Comparison of ENCODE assay signal across 1 cellular context in the genomic region with DNA sequence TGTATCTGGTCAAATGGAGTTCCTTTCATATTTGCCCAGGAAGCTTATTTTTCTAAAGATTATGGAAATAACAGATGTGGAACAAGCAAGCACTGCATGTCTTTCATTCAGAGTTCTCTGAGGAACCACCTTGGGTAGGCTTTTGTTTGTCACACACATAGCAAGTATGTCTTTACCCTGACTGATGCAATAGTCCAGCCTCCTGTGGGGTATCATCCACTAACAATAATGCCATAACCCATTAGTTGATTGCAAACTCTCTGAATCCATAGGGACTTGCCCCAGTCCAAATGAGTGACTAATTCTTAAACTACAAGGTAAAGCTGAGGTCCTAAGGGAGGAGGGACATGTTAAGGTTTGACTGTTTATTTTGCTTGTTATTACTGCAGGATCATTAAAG.
TF ChIP-seq lines count a peak whose summit lies in the region.

No MANE protein-coding gene starts in this region.

TF ChIP-seq in K562, 482 proteins besides CTCF, POLR2A, EP300 and RAD21 (continued from another document):
- TF ChIP-seq, protein P1, sequence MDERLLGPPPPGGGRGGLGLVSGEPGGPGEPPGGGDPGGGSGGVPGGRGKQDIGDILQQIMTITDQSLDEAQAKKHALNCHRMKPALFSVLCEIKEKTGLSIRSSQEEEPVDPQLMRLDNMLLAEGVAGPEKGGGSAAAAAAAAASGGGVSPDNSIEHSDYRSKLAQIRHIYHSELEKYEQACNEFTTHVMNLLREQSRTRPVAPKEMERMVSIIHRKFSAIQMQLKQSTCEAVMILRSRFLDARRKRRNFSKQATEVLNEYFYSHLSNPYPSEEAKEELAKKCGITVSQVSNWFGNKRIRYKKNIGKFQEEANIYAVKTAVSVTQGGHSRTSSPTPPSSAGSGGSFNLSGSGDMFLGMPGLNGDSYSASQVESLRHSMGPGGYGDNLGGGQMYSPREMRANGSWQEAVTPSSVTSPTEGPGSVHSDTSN (CRISPR knock-in tag; IDR thresholded peaks at IDR 0.05; ENCODE audit: low read depth): no peak
- TF ChIP-seq, protein P1 (tag; conservative IDR thresholded peaks at IDR 0.05; ENCODE audit: low read depth): no peak
- TF ChIP-seq CEBPG (CRISPR knock-in tag; IDR thresholded peaks at IDR 0.05): peak; percentile 84
- peak; percentile 41 to 86 for TF ChIP-seq CEBPG (tag; conservative IDR thresholded peaks at IDR 0.05 in 1 of 2, IDR thresholded peaks at IDR 0.05 in 1 of 2)
- TF ChIP-seq ZNF589 (CRISPR knock-in tag; IDR thresholded peaks at IDR 0.05; ENCODE audit: low read depth): peak; percentile 77; the same call in 1 of the 2 replicates
- TF ChIP-seq, protein P2, sequence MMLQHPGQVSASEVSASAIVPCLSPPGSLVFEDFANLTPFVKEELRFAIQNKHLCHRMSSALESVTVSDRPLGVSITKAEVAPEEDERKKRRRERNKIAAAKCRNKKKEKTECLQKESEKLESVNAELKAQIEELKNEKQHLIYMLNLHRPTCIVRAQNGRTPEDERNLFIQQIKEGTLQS (IDR thresholded peaks at IDR 0.05): peak; percentile 67
- TF ChIP-seq, protein P2 (CRISPR knock-in tag; conservative IDR thresholded peaks at IDR 0.05): no peak
- peak; percentile 67 for TF ChIP-seq ZSCAN32 (CRISPR knock-in tag; IDR thresholded peaks at IDR 0.05)
- TF ChIP-seq MTF1 (CRISPR knock-in tag; IDR thresholded peaks at IDR 0.05; ENCODE audit: borderline replicate concordance): no peak
- TF ChIP-seq, protein P3, sequence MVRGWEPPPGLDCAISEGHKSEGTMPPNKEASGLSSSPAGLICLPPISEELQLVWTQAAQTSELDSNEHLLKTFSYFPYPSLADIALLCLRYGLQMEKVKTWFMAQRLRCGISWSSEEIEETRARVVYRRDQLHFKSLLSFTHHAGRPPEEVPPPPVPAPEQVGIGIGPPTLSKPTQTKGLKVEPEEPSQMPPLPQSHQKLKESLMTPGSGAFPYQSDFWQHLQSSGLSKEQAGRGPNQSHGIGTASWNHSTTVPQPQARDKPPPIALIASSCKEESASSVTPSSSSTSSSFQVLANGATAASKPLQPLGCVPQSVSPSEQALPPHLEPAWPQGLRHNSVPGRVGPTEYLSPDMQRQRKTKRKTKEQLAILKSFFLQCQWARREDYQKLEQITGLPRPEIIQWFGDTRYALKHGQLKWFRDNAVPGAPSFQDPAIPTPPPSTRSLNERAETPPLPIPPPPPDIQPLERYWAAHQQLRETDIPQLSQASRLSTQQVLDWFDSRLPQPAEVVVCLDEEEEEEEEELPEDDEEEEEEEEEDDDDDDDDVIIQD (CRISPR knock-in tag; IDR thresholded peaks at IDR 0.05): no peak
- TF ChIP-seq, protein P4, sequence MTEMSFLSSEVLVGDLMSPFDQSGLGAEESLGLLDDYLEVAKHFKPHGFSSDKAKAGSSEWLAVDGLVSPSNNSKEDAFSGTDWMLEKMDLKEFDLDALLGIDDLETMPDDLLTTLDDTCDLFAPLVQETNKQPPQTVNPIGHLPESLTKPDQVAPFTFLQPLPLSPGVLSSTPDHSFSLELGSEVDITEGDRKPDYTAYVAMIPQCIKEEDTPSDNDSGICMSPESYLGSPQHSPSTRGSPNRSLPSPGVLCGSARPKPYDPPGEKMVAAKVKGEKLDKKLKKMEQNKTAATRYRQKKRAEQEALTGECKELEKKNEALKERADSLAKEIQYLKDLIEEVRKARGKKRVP (CRISPR knock-in tag; IDR thresholded peaks at IDR 0.05): peak; percentile 82
- TF ChIP-seq SMARCA4 (IDR thresholded peaks at IDR 0.05): no peak
- no peak for TF ChIP-seq NUFIP1 (IDR thresholded peaks at IDR 0.05; ENCODE audit: partially characterized antibody)
- TF ChIP-seq SOX6 (IDR thresholded peaks at IDR 0.05): 0 out of 2 replicates have a peak, but pooled peaks have one; percentile 38
- 0 out of 2 replicates have a peak, but pooled peaks have one; percentile 17 for TF ChIP-seq CXXC5 (CRISPR knock-in tag; IDR thresholded peaks at IDR 0.05)
- TF ChIP-seq SP2 (IDR thresholded peaks at IDR 0.05; ENCODE audit: extremely low read depth, low read depth, low read length, poor library complexity, severe bottlenecking): no peak
- 0 out of 2 replicates have a peak, but pooled peaks have one; percentile 23 for TF ChIP-seq SMAD4 (CRISPR knock-in tag; conservative IDR thresholded peaks at IDR 0.05)
- TF ChIP-seq ZNF175 (CRISPR knock-in tag; IDR thresholded peaks at IDR 0.05; ENCODE audit: low read depth): peak; percentile 19; the same call in 1 of the 2 replicates
- TF ChIP-seq, protein P5, sequence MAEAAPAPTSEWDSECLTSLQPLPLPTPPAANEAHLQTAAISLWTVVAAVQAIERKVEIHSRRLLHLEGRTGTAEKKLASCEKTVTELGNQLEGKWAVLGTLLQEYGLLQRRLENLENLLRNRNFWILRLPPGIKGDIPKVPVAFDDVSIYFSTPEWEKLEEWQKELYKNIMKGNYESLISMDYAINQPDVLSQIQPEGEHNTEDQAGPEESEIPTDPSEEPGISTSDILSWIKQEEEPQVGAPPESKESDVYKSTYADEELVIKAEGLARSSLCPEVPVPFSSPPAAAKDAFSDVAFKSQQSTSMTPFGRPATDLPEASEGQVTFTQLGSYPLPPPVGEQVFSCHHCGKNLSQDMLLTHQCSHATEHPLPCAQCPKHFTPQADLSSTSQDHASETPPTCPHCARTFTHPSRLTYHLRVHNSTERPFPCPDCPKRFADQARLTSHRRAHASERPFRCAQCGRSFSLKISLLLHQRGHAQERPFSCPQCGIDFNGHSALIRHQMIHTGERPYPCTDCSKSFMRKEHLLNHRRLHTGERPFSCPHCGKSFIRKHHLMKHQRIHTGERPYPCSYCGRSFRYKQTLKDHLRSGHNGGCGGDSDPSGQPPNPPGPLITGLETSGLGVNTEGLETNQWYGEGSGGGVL (CRISPR knock-in tag; IDR thresholded peaks at IDR 0.05): no peak
- TF ChIP-seq KDM5B (IDR thresholded peaks at IDR 0.05; ENCODE audit: insufficient replicate concordance, low read depth, low read length): peak; percentile 7
- peak; percentile 71; the same call in 1 of the 2 replicates for TF ChIP-seq DMBX1 (CRISPR knock-in tag; IDR thresholded peaks at IDR 0.05; ENCODE audit: borderline replicate concordance)
- TF ChIP-seq, protein P6, sequence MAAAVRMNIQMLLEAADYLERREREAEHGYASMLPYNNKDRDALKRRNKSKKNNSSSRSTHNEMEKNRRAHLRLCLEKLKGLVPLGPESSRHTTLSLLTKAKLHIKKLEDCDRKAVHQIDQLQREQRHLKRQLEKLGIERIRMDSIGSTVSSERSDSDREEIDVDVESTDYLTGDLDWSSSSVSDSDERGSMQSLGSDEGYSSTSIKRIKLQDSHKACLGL (CRISPR knock-in tag; IDR thresholded peaks at IDR 0.05; ENCODE audit: borderline replicate concordance, poor library complexity, severe bottlenecking): no peak
- TF ChIP-seq JUND (IDR thresholded peaks at IDR 0.05; ENCODE audit: borderline replicate concordance, low read depth, low read length): no peak
- peak; percentile 48; the same call in 1 of the 3 replicates for TF ChIP-seq JUND (tag; IDR thresholded peaks at IDR 0.05; ENCODE audit: borderline replicate concordance, low read depth, low read length)
- peak; percentile 61 for TF ChIP-seq CEBPB (tag; IDR thresholded peaks at IDR 0.05)
- TF ChIP-seq, protein P7, sequence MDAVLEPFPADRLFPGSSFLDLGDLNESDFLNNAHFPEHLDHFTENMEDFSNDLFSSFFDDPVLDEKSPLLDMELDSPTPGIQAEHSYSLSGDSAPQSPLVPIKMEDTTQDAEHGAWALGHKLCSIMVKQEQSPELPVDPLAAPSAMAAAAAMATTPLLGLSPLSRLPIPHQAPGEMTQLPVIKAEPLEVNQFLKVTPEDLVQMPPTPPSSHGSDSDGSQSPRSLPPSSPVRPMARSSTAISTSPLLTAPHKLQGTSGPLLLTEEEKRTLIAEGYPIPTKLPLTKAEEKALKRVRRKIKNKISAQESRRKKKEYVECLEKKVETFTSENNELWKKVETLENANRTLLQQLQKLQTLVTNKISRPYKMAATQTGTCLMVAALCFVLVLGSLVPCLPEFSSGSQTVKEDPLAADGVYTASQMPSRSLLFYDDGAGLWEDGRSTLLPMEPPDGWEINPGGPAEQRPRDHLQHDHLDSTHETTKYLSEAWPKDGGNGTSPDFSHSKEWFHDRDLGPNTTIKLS (IDR thresholded peaks at IDR 0.05; ENCODE audit: borderline replicate concordance, low read depth): no peak
TF ChIP-seq in K562: peak in this region for 13.
